8 cellular contexts compared by ENCODE assay signal in the genomic region with DNA sequence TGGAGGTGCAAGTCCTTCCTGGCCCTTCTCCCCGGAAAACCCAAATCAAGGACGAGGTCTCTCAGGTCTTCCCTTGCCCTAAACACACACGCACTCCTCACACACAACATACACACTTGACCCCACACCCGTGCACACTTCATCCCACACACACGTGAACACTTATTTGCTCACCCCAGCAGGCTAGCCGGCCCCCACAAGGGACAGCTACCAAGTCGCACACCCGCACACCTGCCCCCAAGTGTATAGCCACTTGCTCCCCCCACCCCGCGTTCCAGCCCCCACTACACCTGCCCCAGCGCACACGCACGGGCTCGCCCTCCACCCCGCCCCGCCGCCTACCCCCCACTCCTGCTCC. TPM values are rescaled to one million over a fixed set of nuclear protein-coding genes. Genes with fewer than 3 reads are reported as not detected.
DNase-seq lines count a peak whose midpoint lies in the region; ATAC-seq and TF ChIP-seq lines count a peak whose summit lies in the region.

No MANE protein-coding gene starts in this region.

- peak overlapping the region; percentile 76 for H3K14ac ChIP-seq in trophoblast cell (ENCODE audit: low read length)

- peak overlapping the region; percentile 83 for H3K4ac ChIP-seq in trophoblast cell (ENCODE audit: low read depth, low read length)

- DNase-seq in GM06990 (ENCODE audit: extremely low read depth, insufficient read length) (no peak), trophoblast cell (no peak), NCI-H774 (lab: John Stamatoyannopoulos, UW) (no peak)
- DNase-seq in activated CD4-positive, alpha-beta T cell treated with anti-CD3 and anti-CD28 coated beads, Interleukin-2, amount 50 U/mL, for 48 hours, result peak; percentile 4 to 36

- TF ChIP-seq POLR2A in gastroesophageal sphincter (IDR thresholded peaks at IDR 0.05), result no peak

- H3K4me1 ChIP-seq in gastroesophageal sphincter, result peaks cover 0 to 41% (median 7%) of the 10 kb centered on the region in 3 donors
- H3K4me1 ChIP-seq in trophoblast cell (ENCODE audit: control insufficient read depth in 1 of 2, insufficient read depth in 2 of 2, low read length in 2 of 2), result peaks cover 20 to 30% of the 10 kb centered on the region in 2 experiments

- H2BK5ac ChIP-seq in trophoblast cell (ENCODE audit: low read depth, low read length, poor library complexity), result peak overlapping the region; percentile 18

- peak overlapping the region; percentile 4 for H2AK5ac ChIP-seq in trophoblast cell (ENCODE audit: low read length)

- peak overlapping the region; percentile 38 for H3K18ac ChIP-seq in trophoblast cell (ENCODE audit: low read length)

- peak overlapping the region; percentile 88 for H3K4me3 ChIP-seq in GM06990 (replicated peaks; ENCODE audit: low read depth, low read length)
- H3K4me3 ChIP-seq in gastroesophageal sphincter, result peak overlapping the region; percentile 75 to 98
- peak overlapping the region; percentile 79 for H3K4me3 ChIP-seq in trophoblast cell (ENCODE audit: low read depth, low read length)

- H3K9ac ChIP-seq in trophoblast cell (ENCODE audit: low read length), result peak overlapping the region; percentile 57

- H2BK12ac ChIP-seq in trophoblast cell (ENCODE audit: low read length), result peak overlapping the region; percentile 21

- peaks cover 23% of the 10 kb centered on the region for H3K79me2 ChIP-seq in trophoblast cell (ENCODE audit: control insufficient read depth, insufficient read depth, low read length, poor library complexity)

- peaks cover 21% of the 10 kb centered on the region for H3K79me1 ChIP-seq in trophoblast cell (ENCODE audit: low read length)

- no peak for TF ChIP-seq CTCF in GM06990 (IDR thresholded peaks at IDR 0.05; ENCODE audit: insufficient read depth, low read length, poor library complexity, severe bottlenecking)
- no peak for TF ChIP-seq CTCF in gastroesophageal sphincter (IDR thresholded peaks at IDR 0.05)

- peak overlapping the region; percentile 75 for H3K4me2 ChIP-seq in trophoblast cell (ENCODE audit: low read length)

- H3K27me3 ChIP-seq in GM06990 (replicated peaks; ENCODE audit: control insufficient read depth, insufficient read depth, low read length) (no peaks in the 10 kb centered on the region), gastroesophageal sphincter (no peaks in the 10 kb centered on the region), trophoblast cell (ENCODE audit: insufficient read depth, low read length) (no peaks in the 10 kb centered on the region)

- peak overlapping the region; percentile 6 for H4K12ac ChIP-seq in trophoblast cell (ENCODE audit: low read depth, low read length)

- H3K27ac ChIP-seq in gastroesophageal sphincter, result peak overlapping the region; percentile 89 to 93 (median 91)
- peak overlapping the region; percentile 87 for H3K27ac ChIP-seq in trophoblast cell (ENCODE audit: low read depth, low read length)

- ATAC-seq in HG02981 (IDR thresholded peaks at IDR 0.05; ENCODE audit: unreplicated experiment), result peak; percentile 5
- ATAC-seq in gastroesophageal sphincter, result peak; percentile 23
- ATAC-seq in HG03442 (IDR thresholded peaks at IDR 0.05; ENCODE audit: unreplicated experiment), result no peak
- no peak for ATAC-seq in HG03469 (IDR thresholded peaks at IDR 0.05; ENCODE audit: unreplicated experiment)

- peak overlapping the region; percentile 42 for H2AFZ ChIP-seq in trophoblast cell (ENCODE audit: insufficient read depth, low read length, poor library complexity)

- peak overlapping the region; percentile 75 for H4K91ac ChIP-seq in trophoblast cell (ENCODE audit: low read depth, low read length)

- TF ChIP-seq EP300 in gastroesophageal sphincter (IDR thresholded peaks at IDR 0.05), result no peak

- H4K8ac ChIP-seq in trophoblast cell (ENCODE audit: low read depth, low read length), result peak overlapping the region; percentile 67

- H3K36me3 ChIP-seq in GM06990 (ENCODE audit: control insufficient read depth, insufficient read depth, low read length) (no peaks in the 10 kb centered on the region), gastroesophageal sphincter (peaks cover 0 to 7% of the 10 kb centered on the region in 2 donors), trophoblast cell (ENCODE audit: control insufficient read depth in 1 of 2, insufficient read depth in 2 of 2, low read length in 2 of 2) (peaks cover 0 to 1% of the 10 kb centered on the region in 2 experiments)

- WGBS in gastroesophageal sphincter (ENCODE audit: low coverage in 1 of 2), 2 donors, result 0 to 3% methylated on average over 4 to 5 of the region's 17 CpGs
- no CpG with 5 or more reads among the region's 17 CpGs for WGBS in trophoblast cell (ENCODE audit: extremely low coverage, insufficient coverage, insufficient read length)

- H3K9me3 ChIP-seq in gastroesophageal sphincter, result no peaks in the 10 kb centered on the region
- no peaks in the 10 kb centered on the region for H3K9me3 ChIP-seq in trophoblast cell (ENCODE audit: insufficient read depth, low read depth, low read length)

- peak overlapping the region; percentile 37 for H2BK120ac ChIP-seq in trophoblast cell (ENCODE audit: insufficient read depth, low read length, poor library complexity)

- no peak overlapping the region for H3K23ac ChIP-seq in trophoblast cell (ENCODE audit: low read length)

RNA-seq across cellular contexts. Expression of a gene that starts 0.4 kb away (rescaled TPM):
- 10 to 100 TPM; 28.3 to 31.5 (median 29.7) TPM for total RNA-seq in gastroesophageal sphincter
- polyA plus RNA-seq in trophoblast cell (2013), result 16.6 and 17.3 TPM in 2 replicates

RNA-seq across cellular contexts. Expression of a gene that starts 8.2 kb away (rescaled TPM):
- total RNA-seq in gastroesophageal sphincter, result 10 to 100 TPM; 16.9 to 30.0 (median 20.7) TPM
- 34.1 and 35.9 TPM in 2 replicates for polyA plus RNA-seq in trophoblast cell (2013)

Comparison
In these comparisons a context has a peak if more than half of its experiments do, and no peak if none do; other contexts are left out.
1. DNase-seq: peak in activated CD4-positive, alpha-beta T cell treated with anti-CD3 and anti-CD28 coated beads, Interleukin-2, amount 50 U/mL, for 48 hours (2 of 2); none in GM06990 (single experiment), trophoblast cell (0 of 2) and NCI-H774 (single experiment).
2. ATAC-seq: peak in HG02981 (single experiment) and gastroesophageal sphincter (single experiment); none in HG03442 (single experiment) and HG03469 (single experiment).
3. Peak in every context shown above with its lines, with median percentiles within 50 percentile points of each other: H3K4me3 ChIP-seq.